In the genomic region with DNA sequence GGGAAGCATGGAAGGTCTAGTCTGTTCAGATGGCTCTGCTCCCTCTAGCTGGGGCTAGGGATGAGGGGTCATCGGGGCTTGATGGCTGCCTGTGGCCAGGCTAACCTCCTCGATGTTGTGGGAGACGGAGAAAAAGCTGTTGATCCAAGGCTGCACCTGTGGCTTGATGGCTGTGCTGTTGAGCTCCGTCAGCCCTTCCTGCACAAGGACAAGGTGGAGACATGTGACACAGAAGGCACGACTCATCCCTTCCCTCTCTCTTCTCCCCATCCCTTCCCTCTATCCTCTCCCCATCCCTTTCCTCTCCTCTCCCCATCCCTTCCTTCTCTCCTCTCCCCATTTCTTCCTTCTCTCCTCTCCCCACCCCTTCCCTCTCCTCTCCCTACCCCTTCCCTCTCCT, we compare ENCODE assay signal across 1 cellular context.
TF ChIP-seq lines count a peak whose summit lies in the region.

No MANE protein-coding gene starts in this region.

TF ChIP-seq in IMR-90, 13 proteins besides CTCF, POLR2A, EP300 and RAD21:
- TF ChIP-seq USF2 (IDR thresholded peaks at IDR 0.05; ENCODE audit: low read depth, low read length) (peak; percentile 24; the same call in 1 of the 2 replicates), CHD1 (IDR thresholded peaks at IDR 0.05; ENCODE audit: low read depth, low read length) (no peak), MAFK (IDR thresholded peaks at IDR 0.05; ENCODE audit: low read depth, low read length) (no peak)
